ENCODE assay signal across 9 cellular contexts in the genomic region with DNA sequence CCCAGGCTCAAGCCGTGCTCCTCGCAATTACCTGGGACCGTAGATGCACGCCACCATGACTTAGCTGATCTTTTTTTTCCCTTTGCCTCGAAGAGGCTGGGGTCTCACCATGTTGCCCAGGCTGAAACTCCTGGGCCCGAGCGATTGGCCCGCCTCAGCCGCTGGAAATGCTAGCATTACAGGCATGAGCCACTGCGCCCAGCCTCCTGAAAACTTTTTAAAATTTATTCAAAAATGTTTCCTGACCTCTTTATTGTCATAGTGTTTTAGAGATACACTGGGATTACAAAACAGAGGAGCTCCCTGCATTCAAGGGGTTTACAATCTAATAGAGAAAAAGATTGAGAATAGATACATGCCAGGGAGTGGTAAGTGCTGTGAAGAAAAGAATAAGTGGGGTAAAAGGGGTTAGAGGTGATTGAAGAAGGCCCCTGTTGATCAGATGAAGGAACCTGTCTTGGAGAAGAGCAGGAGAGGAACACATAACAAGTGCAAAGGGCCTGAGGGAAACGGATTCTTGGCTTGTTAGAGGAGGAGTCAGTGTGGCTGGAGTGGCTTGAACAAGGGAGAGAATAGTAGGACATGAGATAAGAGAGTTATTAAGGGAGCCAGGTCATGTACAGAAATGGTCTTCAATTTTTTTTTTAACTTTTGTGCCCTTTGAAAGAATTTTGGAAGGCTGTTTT. TPM values are rescaled to one million over a fixed set of nuclear protein-coding genes. Genes with fewer than 3 reads are reported as not detected.
DNase-seq lines count a peak whose midpoint lies in the region; ATAC-seq and TF ChIP-seq lines count a peak whose summit lies in the region.
"Had no signal": no experiment of that assay in that cellular context is flagged by ENCODE, and none has a peak within 500 bp of the region (broad histone marks: within the 10 kb centered on the region; RNA-seq: fewer than 3 reads in every experiment).

No MANE protein-coding gene starts in this region.

- peaks cover 30% of the 10 kb centered on the region for H3K4me1 Mint-ChIP-seq in activated CD8-positive, alpha-beta T cell treated with anti-CD3 and anti-CD28 coated beads, Interleukin-2, amount 10 ng/mL, durations not matched to agents 7 days and 5 days (ENCODE audit: low read depth)
- peaks cover 34% of the 10 kb centered on the region for H3K4me1 Mint-ChIP-seq in mesothelial cell of epicardium

- peak overlapping the region; percentile 64 for H3K27ac Mint-ChIP-seq in activated CD8-positive, alpha-beta T cell treated with anti-CD3 and anti-CD28 coated beads, Interleukin-2, amount 10 ng/mL, durations not matched to agents 7 days and 5 days
- peak overlapping the region; percentile 98 for H3K27ac Mint-ChIP-seq in mesothelial cell of epicardium

- peaks cover 17% of the 10 kb centered on the region for H3K36me3 Mint-ChIP-seq in activated CD8-positive, alpha-beta T cell treated with anti-CD3 and anti-CD28 coated beads, Interleukin-2, amount 10 ng/mL, durations not matched to agents 7 days and 5 days (ENCODE audit: low read depth)
- H3K36me3 Mint-ChIP-seq in mesothelial cell of epicardium: no peaks in the 10 kb centered on the region

- intact Hi-C loops in sciatic nerve (cut with DNase I) (no loop called here), lower leg skin (cut with DNase I; ENCODE audit: low total_unique reads) (no loop called here)

- CTCF ChIA-PET in activated CD8-positive, alpha-beta T cell treated with anti-CD3 and anti-CD28 coated beads, Interleukin-2, amount 10 ng/mL, durations not matched to agents 7 days and 5 days (lab: Charles Lee): interaction anchor here (0.8 to 1.6 kb wide), 4 partner anchors 43 to 166 kb away, joined by 3 to 7 read pairs (median 4); a partner anchor contains a TSS

- H3K27ac ChIP-seq in GM23248: no peak overlapping the region

- no peaks in the 10 kb centered on the region for H3K27me3 ChIP-seq in GM23248 (replicated peaks; ENCODE audit: insufficient read depth)

- H3K9me3 ChIP-seq in GM23248 (ENCODE audit: low read depth): no peaks in the 10 kb centered on the region

- no peaks in the 10 kb centered on the region for H3K36me3 ChIP-seq in GM23248 (ENCODE audit: low read depth)

- peak overlapping the region; percentile 87; the same call in 1 of the 2 replicates for H3K4me3 ChIP-seq in AG10803 (ENCODE audit: low read length)
- peak overlapping the region; percentile 91; the same call in 1 of the 2 replicates for H3K4me3 ChIP-seq in GM23248
- no peak overlapping the region for H3K4me3 ChIP-seq in lower leg skin (ENCODE audit: low read depth, poor library complexity, severe bottlenecking)

- ATAC-seq in activated CD8-positive, alpha-beta T cell treated with anti-CD3 and anti-CD28 coated beads, Interleukin-2, amount 10 ng/mL, durations not matched to agents 7 days and 5 days: no peak
- no peak for ATAC-seq in sciatic nerve
- no peak for ATAC-seq in HG02798 (IDR thresholded peaks at IDR 0.05; ENCODE audit: poor library complexity, unreplicated experiment)

- DNase-seq in AG10803 (ENCODE audit: low read depth) (no peak), GM23248 (no peak), mesothelial cell of epicardium (ENCODE audit: low spot score in 2 of 2, unreplicated experiment in 2 of 2) (no peak), sciatic nerve (ENCODE audit: low spot score) (no peak), NCI-H446 (lab: John Stamatoyannopoulos, UW) (no peak), lower leg skin (ENCODE audit: low spot score in 2 of 2) (no peak)
- DNase-seq in activated CD8-positive, alpha-beta T cell treated with anti-CD3 and anti-CD28 coated beads, Interleukin-2, amount 10 ng/mL, durations not matched to agents 7 days and 5 days: no peak
- DNase-seq: EL had no signal

- TF ChIP-seq CTCF in AG10803 (conservative IDR thresholded peaks at IDR 0.05; ENCODE audit: low read length) (no peak), mesothelial cell of epicardium (IDR thresholded peaks at IDR 0.05; ENCODE audit: unreplicated experiment) (no peak), lower leg skin (IDR thresholded peaks at IDR 0.05) (no peak)

- no peaks in the 10 kb centered on the region for H3K9me3 Mint-ChIP-seq in activated CD8-positive, alpha-beta T cell treated with anti-CD3 and anti-CD28 coated beads, Interleukin-2, amount 10 ng/mL, durations not matched to agents 7 days and 5 days (ENCODE audit: insufficient read depth)
- no peaks in the 10 kb centered on the region for H3K9me3 Mint-ChIP-seq in mesothelial cell of epicardium

- peak overlapping the region; percentile 93; the same call in 1 of the 2 replicates for H2AFZ ChIP-seq in GM23248

- H4K20me1 ChIP-seq in GM23248 (ENCODE audit: insufficient read depth): peaks cover 9% of the 10 kb centered on the region

- H3F3A ChIP-seq in GM23248 (ENCODE audit: insufficient read depth): 0 out of 2 replicates have a peak, but pooled peaks cover 6% of the 10 kb centered on the region

- TF ChIP-seq POLR2A in lower leg skin (IDR thresholded peaks at IDR 0.05): no peak

- H3K79me2 ChIP-seq in GM23248 (ENCODE audit: insufficient read depth): peaks cover 30% of the 10 kb centered on the region

- peak overlapping the region; percentile 88 for H3K4me3 Mint-ChIP-seq in activated CD8-positive, alpha-beta T cell treated with anti-CD3 and anti-CD28 coated beads, Interleukin-2, amount 10 ng/mL, durations not matched to agents 7 days and 5 days
- H3K4me3 Mint-ChIP-seq in mesothelial cell of epicardium: peak overlapping the region; percentile 86

- WGBS in GM23248 (ENCODE audit: low coverage in 1 of 2, low lambda C conversion rate in 2 of 2, missing lambda C conversion rate in 2 of 2), 2 experiments: 83 to 86% methylated on average over 11 of the region's 11 CpGs
- 89 to 91% methylated on average over 11 of the region's 11 CpGs for WGBS in lower leg skin, 2 donors

- no peaks in the 10 kb centered on the region for H3K9me2 ChIP-seq in GM23248 (ENCODE audit: insufficient read depth)

- H3K27me3 Mint-ChIP-seq in activated CD8-positive, alpha-beta T cell treated with anti-CD3 and anti-CD28 coated beads, Interleukin-2, amount 10 ng/mL, durations not matched to agents 7 days and 5 days (ENCODE audit: low read depth): peaks cover 3% of the 10 kb centered on the region
- H3K27me3 Mint-ChIP-seq in mesothelial cell of epicardium (ENCODE audit: low read depth): peaks cover 2% of the 10 kb centered on the region

- POLR2A ChIA-PET in activated CD8-positive, alpha-beta T cell treated with anti-CD3 and anti-CD28 coated beads, Interleukin-2, amount 10 ng/mL, durations not matched to agents 7 days and 5 days (lab: Charles Lee): interaction anchor here (0.6 to 1.7 kb wide), 7 partner anchors 29 to 1125 kb away, joined by 3 to 6 read pairs (median 3); a partner anchor contains a TSS

- H3K4me1 ChIP-seq in GM23248 (ENCODE audit: insufficient read depth): peaks cover 25% of the 10 kb centered on the region

- in situ Hi-C loops in GM23248 (cut with MboI): no loop called here

- peak overlapping the region; percentile 98 for H3K4me2 ChIP-seq in GM23248 (ENCODE audit: unreplicated experiment)

- no peak overlapping the region for H3K9ac ChIP-seq in GM23248

RNA-seq across cellular contexts. Expression of a gene that starts 1.7 kb away (rescaled TPM):
- total RNA-seq in GM23248 (2014; rRNA removed; shearing (Covaris generic)): 17.6 and 19.7 TPM in 2 replicates
- 7.9 and 10.6 TPM in 2 replicates for polyA plus RNA-seq in GM23248 (2016; fragmentation: Nextera tagmentation; extraction: Ambion mirVana)
- total RNA-seq in activated CD8-positive, alpha-beta T cell treated with anti-CD3 and anti-CD28 coated beads, Interleukin-2, amount 10 ng/mL, durations not matched to agents 7 days and 5 days: 10 to 100 TPM; 39.5 to 43.4 TPM
- total RNA-seq in mesothelial cell of epicardium: 66.9 to 72.3 TPM (median 71.3 TPM) in 3 replicates
- total RNA-seq in sciatic nerve: 41.4 TPM
- total RNA-seq in lower leg skin: 10 to 100 TPM; 37.5 to 48.6 (median 41.1) TPM
